Comparison of ENCODE assay signal across 23 cellular contexts in the genomic region with DNA sequence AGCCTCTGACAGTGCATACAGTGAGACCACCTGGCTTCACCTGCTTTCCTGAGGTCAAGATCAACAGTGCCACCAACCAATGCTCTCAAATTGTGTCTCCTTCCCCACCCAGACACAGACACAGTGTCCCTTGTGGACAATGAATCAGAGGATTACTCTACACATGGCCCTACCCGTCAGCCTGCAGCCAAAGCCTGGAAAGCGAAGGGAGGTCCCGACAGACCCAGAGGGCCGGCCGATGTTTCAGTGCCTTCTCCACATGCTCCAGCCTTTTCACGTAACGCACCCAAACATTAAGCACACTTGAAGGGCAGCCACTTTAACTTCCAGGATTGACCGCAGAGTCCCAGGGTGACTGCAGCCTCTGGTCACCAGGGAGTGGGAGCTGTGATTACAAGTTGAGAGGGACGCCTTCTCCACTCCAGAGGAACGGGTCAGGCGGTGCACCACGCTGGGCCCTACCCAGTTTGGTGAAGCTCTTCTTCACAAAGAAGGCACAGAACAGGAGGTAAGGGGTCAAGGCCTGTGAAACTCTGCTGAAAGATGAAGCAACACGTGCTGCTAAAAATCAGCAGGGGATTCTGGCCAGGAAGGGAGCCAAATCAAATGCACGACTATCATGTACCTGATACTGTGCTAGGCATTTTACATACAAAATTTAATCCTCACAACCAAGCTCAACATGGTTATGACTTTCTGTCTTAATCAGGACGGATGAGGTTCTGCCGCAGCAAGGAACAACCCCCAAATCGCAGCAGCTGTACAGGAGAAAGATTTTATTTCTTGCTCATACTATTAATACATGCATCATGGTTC. TPM values are rescaled to one million over a fixed set of nuclear protein-coding genes. Genes with fewer than 3 reads are reported as not detected.
DNase-seq lines count a peak whose midpoint lies in the region; ATAC-seq and TF ChIP-seq lines count a peak whose summit lies in the region.
"Had no signal": no experiment of that assay in that cellular context is flagged by ENCODE, and none has a peak within 500 bp of the region (broad histone marks: within the 10 kb centered on the region; RNA-seq: fewer than 3 reads in every experiment).

No MANE protein-coding gene starts in this region.

- H3K4me1 ChIP-seq in left lung (peaks cover 3 to 22% of the 10 kb centered on the region in 2 donors), osteoblast (ENCODE audit: insufficient read depth, low read length) (peaks cover under 1% of the 10 kb centered on the region)

- peak; percentile 26 for DNase-seq in WERI-Rb-1
- DNase-seq in choroid plexus epithelial cell (ENCODE audit: low read depth), result peak; percentile 56
- peak; percentile 63 to 81 for DNase-seq in left lung
- peak; percentile 54 for DNase-seq in osteoblast (ENCODE audit: insufficient read length, low spot score, missing footprints)
- no peak for DNase-seq in stimulated activated CD4-positive, alpha-beta T cell treated with anti-CD3 and anti-CD28 coated beads, Interleukin-1b, Interleukin-23, amount 100 ng/mL, for 48 hours
- no peak for DNase-seq in amygdala (lab: John Stamatoyannopoulos, UW)
- DNase-seq in kidney tubule cell (ENCODE audit: low spot score), result no peak
- DNase-seq: activated CD4-positive, alpha-beta T cell treated with anti-CD3 and anti-CD28 coated beads for 48 hours; effector memory CD8-positive, alpha-beta T cell; erythroblast; HCEC 1CT; Karpas-422; NCI-H1417 treated with DMSO at 0.1 percent for 48 hours; NCI-H2029 treated with DMSO at 0.1 percent for 48 hours; NCI-H526; SIG-M5; sigmoid colon; stimulated activated CD4-positive, alpha-beta T cell treated with anti-CD3 and anti-CD28 coated beads, Interleukin-12 subunit alpha, Interleukin-12 subunit beta, amount 100 ng/mL, for 4 hours; stimulated activated CD4-positive, alpha-beta T cell treated with anti-CD3 and anti-CD28 coated beads, Interleukin-4, amount 100 ng/mL, for 1 hour; stomach had no signal

- peak; percentile 92 for ATAC-seq in left lung
- ATAC-seq in GM19397 (IDR thresholded peaks at IDR 0.05; ENCODE audit: unreplicated experiment), result no peak
- ATAC-seq: activated T-helper 17 cell treated with anti-CD3 and anti-CD28 coated beads, Interleukin-2, amount 50 U/mL, for 72 hours; effector memory CD8-positive, alpha-beta T cell had no signal

- TF ChIP-seq CTCF in WERI-Rb-1 (IDR thresholded peaks at IDR 0.05; ENCODE audit: low read depth, low read length) (no peak), choroid plexus epithelial cell (conservative IDR thresholded peaks at IDR 0.05; ENCODE audit: low read depth, low read length) (no peak), left lung (IDR thresholded peaks at IDR 0.05) (no peak), osteoblast (IDR thresholded peaks at IDR 0.05; ENCODE audit: extremely low read depth, low read depth, low read length) (no peak)

- peaks cover 14% of the 10 kb centered on the region for H4K20me1 ChIP-seq in osteoblast (ENCODE audit: insufficient read depth, low read length)

- no peak overlapping the region for H2AFZ ChIP-seq in osteoblast (ENCODE audit: low read length)

- intact Hi-C loops in left lung (cut with DNase I), result no loop called here

- H3K27ac ChIP-seq in WERI-Rb-1 (no peak overlapping the region), left lung (no peak overlapping the region), osteoblast (ENCODE audit: low read depth, low read length) (no peak overlapping the region)
- H3K27ac ChIP-seq: sigmoid colon, stomach had no signal

- H3K27me3 ChIP-seq in WERI-Rb-1 (ENCODE audit: insufficient read depth, low read depth, severe bottlenecking) (no peaks in the 10 kb centered on the region), left lung (no peaks in the 10 kb centered on the region), osteoblast (ENCODE audit: insufficient read depth, low read length) (no peaks in the 10 kb centered on the region)
- H3K27me3 ChIP-seq: sigmoid colon, stomach, tibial nerve had no signal

- H3K9me3 ChIP-seq in WERI-Rb-1 (ENCODE audit: severe bottlenecking) (no peaks in the 10 kb centered on the region), left lung (no peaks in the 10 kb centered on the region), osteoblast (ENCODE audit: low read depth, low read length) (no peaks in the 10 kb centered on the region)
- H3K9me3 ChIP-seq: sigmoid colon, stomach, tibial nerve had no signal

- H3K4me3 ChIP-seq in WERI-Rb-1 (ENCODE audit: low read depth, low read length) (no peak overlapping the region), choroid plexus epithelial cell (ENCODE audit: low read depth, low read length) (no peak overlapping the region), left lung (no peak overlapping the region), osteoblast (ENCODE audit: insufficient read depth, low read length) (no peak overlapping the region)
- H3K4me3 ChIP-seq: sigmoid colon, stomach, tibial nerve had no signal

- peaks cover 56% of the 10 kb centered on the region for H3K79me2 ChIP-seq in osteoblast (ENCODE audit: insufficient read depth, low read length)

- no peak overlapping the region for H3K4me2 ChIP-seq in osteoblast (ENCODE audit: insufficient read depth, low read length)

- no peaks in the 10 kb centered on the region for H3K36me3 ChIP-seq in WERI-Rb-1
- no peaks in the 10 kb centered on the region for H3K36me3 ChIP-seq in left lung
- H3K36me3 ChIP-seq in osteoblast (ENCODE audit: insufficient read depth, low read length), result no peaks in the 10 kb centered on the region
- H3K36me3 ChIP-seq: sigmoid colon, stomach, tibial nerve had no signal

RNA-seq across cellular contexts. Expression of a gene that starts 17.2 kb away (rescaled TPM):
- 1 to 10 TPM; 4.4 to 4.6 TPM for total RNA-seq in left lung
- 3.8 and 4.3 TPM in 2 replicates for total RNA-seq in osteoblast

Comparison
In these comparisons a context has a peak if more than half of its experiments do, and no peak if none do; other contexts are left out.
1. DNase-seq: peak in WERI-Rb-1 (single experiment), choroid plexus epithelial cell (single experiment), left lung (2 of 2) and osteoblast (single experiment); none in stimulated activated CD4-positive, alpha-beta T cell treated with anti-CD3 and anti-CD28 coated beads, Interleukin-1b, Interleukin-23, amount 100 ng/mL, for 48 hours (single experiment), amygdala (0 of 56) and kidney tubule cell (single experiment).